In the genomic region with DNA sequence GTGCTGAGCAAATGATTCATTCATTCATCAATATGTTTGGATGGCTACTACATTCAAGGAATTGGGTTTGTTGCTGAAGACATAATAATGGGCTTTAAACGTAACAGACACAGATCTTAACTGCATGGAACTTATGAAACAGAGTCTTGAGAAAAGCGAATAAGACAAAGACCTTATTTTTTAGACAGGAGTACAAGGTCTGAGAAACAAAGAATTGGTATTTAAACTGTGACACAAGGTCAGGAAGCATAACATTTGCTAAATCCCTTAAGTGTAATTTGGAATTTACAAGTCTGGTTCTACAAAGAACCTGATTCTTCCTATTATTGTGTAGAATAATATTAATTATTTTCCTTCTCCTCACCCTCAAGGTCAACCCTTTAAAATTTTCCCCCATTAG, we compare ENCODE assay signal across 15 cellular contexts.
DNase-seq lines count a peak whose midpoint lies in the region; ATAC-seq and TF ChIP-seq lines count a peak whose summit lies in the region.
"Had no signal": no experiment of that assay in that cellular context is flagged by ENCODE, and none has a peak within 500 bp of the region (broad histone marks: within the 10 kb centered on the region; RNA-seq: fewer than 3 reads in every experiment).

No MANE protein-coding gene starts in this region.

- no peaks in the 10 kb centered on the region for H3K36me3 Mint-ChIP-seq in nephron (ENCODE audit: low read depth)
- H3K36me3 Mint-ChIP-seq: CD4-positive, CD25-positive, alpha-beta regulatory T cell; CD8-positive, alpha-beta T cell had no signal

- peak; percentile 3 for DNase-seq in COLO829 (ENCODE audit: low spot score)
- peak; percentile 61 for DNase-seq in SK-MEL-5 (ENCODE audit: low read depth, low spot score)
- DNase-seq in NCI-H1417 (lab: John Stamatoyannopoulos, UW), result no peak
- DNase-seq in hypothalamus (lab: John Stamatoyannopoulos, UW), result no peak
- DNase-seq: CD4-positive, CD25-positive, alpha-beta regulatory T cell; CD8-positive, alpha-beta T cell; DMS53; DMS79 treated with DMSO at 0.1 percent for 48 hours; GF-D8; GM23248; H9 had no signal

- H3K4me1 Mint-ChIP-seq in nephron, result peaks cover 15% of the 10 kb centered on the region
- H3K4me1 Mint-ChIP-seq: B cell; CD4-positive, CD25-positive, alpha-beta regulatory T cell had no signal

- H3K4me3 Mint-ChIP-seq in nephron, result no peak overlapping the region
- H3K4me3 Mint-ChIP-seq: B cell; CD4-positive, CD25-positive, alpha-beta regulatory T cell; CD8-positive, alpha-beta T cell; H9 had no signal

- H3K9me3 Mint-ChIP-seq in nephron, result no peaks in the 10 kb centered on the region
- H3K9me3 Mint-ChIP-seq: CD8-positive, alpha-beta T cell; H9 had no signal

- H3K27ac Mint-ChIP-seq in nephron, result peak overlapping the region in 2 of 3 experiments; percentile 37 to 60
- H3K27ac Mint-ChIP-seq: B cell; CD4-positive, CD25-positive, alpha-beta regulatory T cell; CD8-positive, alpha-beta T cell; H9 had no signal

- no peaks in the 10 kb centered on the region for H3K27me3 Mint-ChIP-seq in nephron (ENCODE audit: low read depth)
- H3K27me3 Mint-ChIP-seq: B cell; CD4-positive, CD25-positive, alpha-beta regulatory T cell had no signal

- in situ Hi-C loops in SK-MEL-5 (cut with HindIII; ENCODE audit: low pct_unique_long_range_greater_than_20kb, low sequenced_read_pairs), result no loop called here

- ATAC-seq in GM18907 (IDR thresholded peaks at IDR 0.05; ENCODE audit: unreplicated experiment), result no peak
- ATAC-seq: CD8-positive, alpha-beta T cell; HCT116 had no signal

- no peak for TF ChIP-seq CTCF in nephron (IDR thresholded peaks at IDR 0.05; ENCODE audit: unreplicated experiment in 3 of 3)

Comparison
In these comparisons a context has a peak if more than half of its experiments do, and no peak if none do; other contexts are left out.
1. DNase-seq: peak in COLO829 (single experiment) and SK-MEL-5 (single experiment); none in NCI-H1417 (0 of 3) and hypothalamus (0 of 51).